Comparison of ENCODE assay signal across 8 cellular contexts in genomic region chr21:15729674-15730483, GRCh38. TPM values are rescaled to one million over a fixed set of nuclear protein-coding genes. Genes with fewer than 3 reads are reported as not detected.
DNase-seq lines count a peak whose midpoint lies in the region; ATAC-seq and TF ChIP-seq lines count a peak whose summit lies in the region.

TSS of gene USP25 (plus strand) at chr21:15729982. CDS start at chr21:15730394, 412 bp downstream.

- TF ChIP-seq RAD21 in neural cell (conservative IDR thresholded peaks at IDR 0.05) = no peak

- DNase-seq in Daoy (ENCODE audit: low read depth) (peak; percentile 85), Kasumi-1 (lab: John Stamatoyannopoulos, UW) (peak; percentile 67 to 71), fibroblast of the conjunctiva (ENCODE audit: low read depth) (peak; percentile 60), stomach (peak; percentile 95)
- peak; percentile 85 for DNase-seq in activated effector memory CD4-positive, alpha-beta T cell treated with Interleukin-2 at 50 U/mL for 16 hours

- H3K9me3 ChIP-seq in neural cell (ENCODE audit: low read length) = no peaks in the 10 kb centered on the region
- H3K9me3 ChIP-seq in stomach = no peaks in the 10 kb centered on the region

- H3K36me3 ChIP-seq in neural cell (ENCODE audit: insufficient read depth, low read length) = no peaks in the 10 kb centered on the region
- no peaks in the 10 kb centered on the region for H3K36me3 ChIP-seq in stomach

- H2AFZ ChIP-seq in neural cell (ENCODE audit: low read depth, low read length) = no peak within 1 kb of the TSS

- peaks cover 0 to 47% (median 32%) of the 10 kb centered on the region in 4 donors for H3K4me1 ChIP-seq in stomach

- peak; percentile 22 for TF ChIP-seq CTCF in neural cell (IDR thresholded peaks at IDR 0.05; ENCODE audit: poor library complexity, severe bottlenecking)
- TF ChIP-seq CTCF in stomach (IDR thresholded peaks at IDR 0.05) = peak in 2 of 7 experiments; percentile 4 to 28

- intact Hi-C loops in stomach (cut with DNase I; ENCODE audit: low total_unique reads) = no loop called here

- H3K27ac ChIP-seq in neural cell (ENCODE audit: low read length) (no peak within 1 kb of the TSS), stomach (peak within 1 kb of the TSS; percentile 94 to 99 (median 98))

- no peaks in the 10 kb centered on the region for H3K9me2 ChIP-seq in neural cell (ENCODE audit: insufficient read depth, low read length)

- TF ChIP-seq POLR2A in Raji (IDR thresholded peaks at IDR 0.05; ENCODE audit: insufficient read depth, low read depth, low read length) (peak; percentile 84), stomach (IDR thresholded peaks at IDR 0.05) (peak in 1 of 4 donors; percentile 21)

- H3K27me3 ChIP-seq in neural cell (ENCODE audit: insufficient read depth, low read depth, low read length) = no peaks in the 10 kb centered on the region
- no peaks in the 10 kb centered on the region for H3K27me3 ChIP-seq in stomach

- WGBS in stomach, 5 donors = 0 to 1% (median 0%) methylated on average over 10 to 116 of the region's 123 CpGs

- ATAC-seq in GM21825 (IDR thresholded peaks at IDR 0.05; ENCODE audit: unreplicated experiment) = peak; percentile 80

- H3K9ac ChIP-seq in neural cell (ENCODE audit: low read length) = peak within 1 kb of the TSS; percentile 64

- H3K4me3 ChIP-seq in neural cell (ENCODE audit: low read length) = peak within 1 kb of the TSS; percentile 64
- peak within 1 kb of the TSS; percentile 75 to 90 (median 84) for H3K4me3 ChIP-seq in stomach

- peaks cover 25% of the 10 kb centered on the region for H3K79me2 ChIP-seq in neural cell (replicated peaks; ENCODE audit: insufficient read depth, low read length)

- no peaks in the 10 kb centered on the region for H4K20me1 ChIP-seq in neural cell (ENCODE audit: insufficient read depth)

- no peaks in the 10 kb centered on the region for H3F3A ChIP-seq in neural cell (ENCODE audit: insufficient read depth, low read length, poor library complexity, severe bottlenecking)

- TF ChIP-seq EP300 in neural cell (conservative IDR thresholded peaks at IDR 0.05; ENCODE audit: poor library complexity, severe bottlenecking) = no peak
- no peak for TF ChIP-seq EP300 in stomach (IDR thresholded peaks at IDR 0.05)

- H3K4me2 ChIP-seq in neural cell (ENCODE audit: low read length) = peak within 1 kb of the TSS; percentile 33

TF ChIP-seq in neural cell, 6 proteins besides CTCF, POLR2A, EP300 and RAD21:
- no peak for TF ChIP-seq EZH2 (IDR thresholded peaks at IDR 0.05; ENCODE audit: borderline replicate concordance, insufficient read depth, low read length, poor library complexity, severe bottlenecking)
- no peak for TF ChIP-seq SMC3 (conservative IDR thresholded peaks at IDR 0.05; ENCODE audit: poor library complexity)
- TF ChIP-seq MXI1 (conservative IDR thresholded peaks at IDR 0.05; ENCODE audit: poor library complexity, severe bottlenecking) = peak; percentile 62
- TF ChIP-seq, protein P1, sequence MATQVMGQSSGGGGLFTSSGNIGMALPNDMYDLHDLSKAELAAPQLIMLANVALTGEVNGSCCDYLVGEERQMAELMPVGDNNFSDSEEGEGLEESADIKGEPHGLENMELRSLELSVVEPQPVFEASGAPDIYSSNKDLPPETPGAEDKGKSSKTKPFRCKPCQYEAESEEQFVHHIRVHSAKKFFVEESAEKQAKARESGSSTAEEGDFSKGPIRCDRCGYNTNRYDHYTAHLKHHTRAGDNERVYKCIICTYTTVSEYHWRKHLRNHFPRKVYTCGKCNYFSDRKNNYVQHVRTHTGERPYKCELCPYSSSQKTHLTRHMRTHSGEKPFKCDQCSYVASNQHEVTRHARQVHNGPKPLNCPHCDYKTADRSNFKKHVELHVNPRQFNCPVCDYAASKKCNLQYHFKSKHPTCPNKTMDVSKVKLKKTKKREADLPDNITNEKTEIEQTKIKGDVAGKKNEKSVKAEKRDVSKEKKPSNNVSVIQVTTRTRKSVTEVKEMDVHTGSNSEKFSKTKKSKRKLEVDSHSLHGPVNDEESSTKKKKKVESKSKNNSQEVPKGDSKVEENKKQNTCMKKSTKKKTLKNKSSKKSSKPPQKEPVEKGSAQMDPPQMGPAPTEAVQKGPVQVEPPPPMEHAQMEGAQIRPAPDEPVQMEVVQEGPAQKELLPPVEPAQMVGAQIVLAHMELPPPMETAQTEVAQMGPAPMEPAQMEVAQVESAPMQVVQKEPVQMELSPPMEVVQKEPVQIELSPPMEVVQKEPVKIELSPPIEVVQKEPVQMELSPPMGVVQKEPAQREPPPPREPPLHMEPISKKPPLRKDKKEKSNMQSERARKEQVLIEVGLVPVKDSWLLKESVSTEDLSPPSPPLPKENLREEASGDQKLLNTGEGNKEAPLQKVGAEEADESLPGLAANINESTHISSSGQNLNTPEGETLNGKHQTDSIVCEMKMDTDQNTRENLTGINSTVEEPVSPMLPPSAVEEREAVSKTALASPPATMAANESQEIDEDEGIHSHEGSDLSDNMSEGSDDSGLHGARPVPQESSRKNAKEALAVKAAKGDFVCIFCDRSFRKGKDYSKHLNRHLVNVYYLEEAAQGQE (IDR thresholded peaks at IDR 0.05; ENCODE audit: borderline replicate concordance) = no peak

RNA-seq across cellular contexts. Expression of gene USP25, which starts in this region (rescaled TPM):
- total RNA-seq in Daoy (2014; rRNA removed; shearing (Covaris generic)) = 13.4 and 26.5 TPM in 2 replicates
- polyA plus RNA-seq in neural cell = 15.0 and 19.2 TPM in 2 replicates
- polyA minus RNA-seq in neural cell = 39.7 and 49.0 TPM in 2 replicates
- total RNA-seq in stomach = 10 to 100 TPM; 19.8 to 91.6 (median 33.9) TPM
- 10 to 100 TPM in 1 of 3 donors, 1 to 10 TPM in 2; 8.2 to 14.2 (median 9.1) TPM for polyA plus RNA-seq in stomach
